8 cellular contexts compared by ENCODE assay signal in the genomic region with DNA sequence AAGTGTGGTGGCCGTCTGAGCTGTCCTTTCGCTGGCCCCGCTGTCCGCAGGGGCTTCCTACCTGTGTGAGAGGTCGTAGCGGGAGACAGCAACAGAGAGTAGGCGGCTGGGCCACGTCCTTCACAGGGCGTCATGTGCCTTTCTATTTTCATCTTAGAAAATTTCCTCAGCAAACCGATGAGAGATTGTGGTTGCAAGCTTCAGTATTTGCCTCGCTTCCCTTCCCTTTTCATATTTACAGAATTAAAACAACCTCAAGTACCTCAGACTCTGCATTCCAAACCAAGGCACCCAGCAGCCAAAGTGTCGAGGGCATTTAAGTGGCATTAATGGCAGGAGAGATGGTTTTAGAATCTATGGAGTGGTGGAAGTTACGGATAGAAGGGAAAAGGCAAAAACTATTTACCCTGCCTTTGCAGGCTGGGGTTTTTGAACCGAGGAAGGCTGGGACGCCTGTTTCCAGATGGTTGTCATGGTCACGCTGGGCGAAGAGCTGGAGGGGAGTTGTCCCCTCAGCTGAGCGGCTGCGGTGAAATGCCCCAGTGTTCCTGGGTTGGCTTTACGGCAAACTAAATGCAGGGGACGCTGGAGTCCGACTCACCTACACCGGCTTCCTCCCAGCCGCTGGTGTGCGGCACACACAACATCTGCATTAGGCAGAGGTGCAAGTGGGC. TPM values are rescaled to one million over a fixed set of nuclear protein-coding genes. Genes with fewer than 3 reads are reported as not detected.
DNase-seq lines count a peak whose midpoint lies in the region; ATAC-seq and TF ChIP-seq lines count a peak whose summit lies in the region.
"Had no signal": no experiment of that assay in that cellular context is flagged by ENCODE, and none has a peak within 500 bp of the region (broad histone marks: within the 10 kb centered on the region; RNA-seq: fewer than 3 reads in every experiment).

No MANE protein-coding gene starts in this region.

- no peaks in the 10 kb centered on the region for H3K9me3 ChIP-seq in T-helper 17 cell (ENCODE audit: control insufficient read depth, low read length, poor library complexity, severe bottlenecking)
- H3K9me3 ChIP-seq in ascending aorta: no peaks in the 10 kb centered on the region
- no peaks in the 10 kb centered on the region for H3K9me3 ChIP-seq in endodermal cell (ENCODE audit: control insufficient read depth, low read length)

- no peak overlapping the region for H3K9ac ChIP-seq in endodermal cell (ENCODE audit: extremely low read depth, low read length, poor library complexity, severe bottlenecking)

- H3K36me3 Mint-ChIP-seq in T-helper 17 cell (ENCODE audit: low read depth): peaks cover 6% of the 10 kb centered on the region
- H3K36me3 Mint-ChIP-seq in stimulated activated naive CD8-positive, alpha-beta T cell treated with anti-CD3 and anti-CD28 coated beads, Interleukin-15, Interleukin-2, amounts not matched to agents 100 ng/mL and 50 ng/mL, for 24 hours (ENCODE audit: low read depth): peaks cover 31% of the 10 kb centered on the region
- H3K36me3 Mint-ChIP-seq in endodermal cell (ENCODE audit: low read depth): peaks cover 52% of the 10 kb centered on the region

- peak; percentile 47 for TF ChIP-seq POLR2A in GM19099 (IDR thresholded peaks at IDR 0.05; ENCODE audit: extremely low read depth, insufficient read length, low read depth)

- DNase-seq in T-helper 17 cell: no peak
- DNase-seq in ascending aorta (ENCODE audit: low spot score in 2 of 2): no peak
- no peak for DNase-seq in endodermal cell
- DNase-seq in DMS53 (lab: John Stamatoyannopoulos, UW): no peak
- DNase-seq: NCI-H526 treated with DMSO at 0.1 percent for 48 hours had no signal

- H3K27ac ChIP-seq in ascending aorta (peak overlapping the region in 1 of 2 donors; percentile 20), endodermal cell (ENCODE audit: low read depth, low read length) (no peak overlapping the region)

- H3K27me3 Mint-ChIP-seq in T-helper 17 cell: no peaks in the 10 kb centered on the region
- peaks cover 3% of the 10 kb centered on the region for H3K27me3 Mint-ChIP-seq in stimulated activated naive CD8-positive, alpha-beta T cell treated with anti-CD3 and anti-CD28 coated beads, Interleukin-15, Interleukin-2, amounts not matched to agents 100 ng/mL and 50 ng/mL, for 24 hours
- no peaks in the 10 kb centered on the region for H3K27me3 Mint-ChIP-seq in endodermal cell (ENCODE audit: insufficient read depth)

- ATAC-seq in HG02943 (IDR thresholded peaks at IDR 0.05; ENCODE audit: low read depth, unreplicated experiment): peak; percentile 68
- peak; percentile 54 for ATAC-seq in T-helper 17 cell

- intact Hi-C loops in ascending aorta (cut with DNase I): no loop called here

- H3K36me3 ChIP-seq in ascending aorta (peaks cover 51 to 61% of the 10 kb centered on the region in 2 donors), endodermal cell (ENCODE audit: control insufficient read depth, insufficient read depth, low read length) (peaks cover 36% of the 10 kb centered on the region)

- H3K4me1 ChIP-seq in ascending aorta (no peaks in the 10 kb centered on the region), endodermal cell (ENCODE audit: control insufficient read depth, insufficient read depth, low read length) (no peaks in the 10 kb centered on the region)

- H3K27ac Mint-ChIP-seq in T-helper 17 cell (peak overlapping the region; percentile 93), endodermal cell (no peak overlapping the region)
- peak overlapping the region; percentile 66 for H3K27ac Mint-ChIP-seq in stimulated activated naive CD8-positive, alpha-beta T cell treated with anti-CD3 and anti-CD28 coated beads, Interleukin-15, Interleukin-2, amounts not matched to agents 100 ng/mL and 50 ng/mL, for 24 hours

- no peaks in the 10 kb centered on the region for H3K27me3 ChIP-seq in ascending aorta
- H3K27me3 ChIP-seq in endodermal cell (ENCODE audit: control insufficient read depth, insufficient read depth, low read length, poor library complexity, severe bottlenecking): no peaks in the 10 kb centered on the region

- H3K4me3 Mint-ChIP-seq in T-helper 17 cell (peak overlapping the region; percentile 61), endodermal cell (no peak overlapping the region)
- peak overlapping the region; percentile 28 for H3K4me3 Mint-ChIP-seq in stimulated activated naive CD8-positive, alpha-beta T cell treated with anti-CD3 and anti-CD28 coated beads, Interleukin-15, Interleukin-2, amounts not matched to agents 100 ng/mL and 50 ng/mL, for 24 hours

- H3K4me3 ChIP-seq in ascending aorta (no peak overlapping the region), endodermal cell (ENCODE audit: low read length) (no peak overlapping the region)

- H3K9me3 Mint-ChIP-seq in stimulated activated naive CD8-positive, alpha-beta T cell treated with anti-CD3 and anti-CD28 coated beads, Interleukin-15, Interleukin-2, amounts not matched to agents 100 ng/mL and 50 ng/mL, for 24 hours: no peaks in the 10 kb centered on the region
- H3K9me3 Mint-ChIP-seq in endodermal cell: no peaks in the 10 kb centered on the region

- no peaks in the 10 kb centered on the region for H3K4me1 Mint-ChIP-seq in T-helper 17 cell
- peaks cover 36% of the 10 kb centered on the region for H3K4me1 Mint-ChIP-seq in stimulated activated naive CD8-positive, alpha-beta T cell treated with anti-CD3 and anti-CD28 coated beads, Interleukin-15, Interleukin-2, amounts not matched to agents 100 ng/mL and 50 ng/mL, for 24 hours (ENCODE audit: low read depth)
- H3K4me1 Mint-ChIP-seq in endodermal cell: peaks cover 4% of the 10 kb centered on the region

- 94 to 97% methylated on average over 18 to 25 of the region's 25 CpGs for WGBS in endodermal cell (ENCODE audit: insufficient coverage in 1 of 2, insufficient read length in 1 of 2), 2 experiments

- TF ChIP-seq CTCF in ascending aorta (IDR thresholded peaks at IDR 0.05) (no peak), endodermal cell (conservative IDR thresholded peaks at IDR 0.05) (no peak)

RNA-seq across cellular contexts. Expression of gene WIPI2, which starts 41.9 kb away (rescaled TPM):
- total RNA-seq in T-helper 17 cell: 100 to 1,000 TPM in 1 of 2 donors, 10 to 100 TPM in 1; 89.2 to 116 TPM
- 21.1 TPM for total RNA-seq in ascending aorta
- 100 to 1,000 TPM in 1 of 2 donors, 10 to 100 TPM in 1; 95.2 to 103 TPM for total RNA-seq in endodermal cell
- 65.5 TPM for polyA plus RNA-seq in endodermal cell (2013, experiment 1 of 2)
- 66.1 TPM for polyA plus RNA-seq in endodermal cell (2013, experiment 2 of 2)

RNA-seq across cellular contexts. Expression of gene SLC29A4, which starts 50.8 kb away (rescaled TPM):
- total RNA-seq in T-helper 17 cell (under 1 TPM; 0.47 to 0.55 TPM), ascending aorta (3.2 TPM), endodermal cell (10 to 100 TPM; 15.0 to 23.8 TPM)
- 34.8 TPM for polyA plus RNA-seq in endodermal cell (2013, experiment 1 of 2)
- polyA plus RNA-seq in endodermal cell (2013, experiment 2 of 2): 30.5 TPM
